In the genomic region with DNA sequence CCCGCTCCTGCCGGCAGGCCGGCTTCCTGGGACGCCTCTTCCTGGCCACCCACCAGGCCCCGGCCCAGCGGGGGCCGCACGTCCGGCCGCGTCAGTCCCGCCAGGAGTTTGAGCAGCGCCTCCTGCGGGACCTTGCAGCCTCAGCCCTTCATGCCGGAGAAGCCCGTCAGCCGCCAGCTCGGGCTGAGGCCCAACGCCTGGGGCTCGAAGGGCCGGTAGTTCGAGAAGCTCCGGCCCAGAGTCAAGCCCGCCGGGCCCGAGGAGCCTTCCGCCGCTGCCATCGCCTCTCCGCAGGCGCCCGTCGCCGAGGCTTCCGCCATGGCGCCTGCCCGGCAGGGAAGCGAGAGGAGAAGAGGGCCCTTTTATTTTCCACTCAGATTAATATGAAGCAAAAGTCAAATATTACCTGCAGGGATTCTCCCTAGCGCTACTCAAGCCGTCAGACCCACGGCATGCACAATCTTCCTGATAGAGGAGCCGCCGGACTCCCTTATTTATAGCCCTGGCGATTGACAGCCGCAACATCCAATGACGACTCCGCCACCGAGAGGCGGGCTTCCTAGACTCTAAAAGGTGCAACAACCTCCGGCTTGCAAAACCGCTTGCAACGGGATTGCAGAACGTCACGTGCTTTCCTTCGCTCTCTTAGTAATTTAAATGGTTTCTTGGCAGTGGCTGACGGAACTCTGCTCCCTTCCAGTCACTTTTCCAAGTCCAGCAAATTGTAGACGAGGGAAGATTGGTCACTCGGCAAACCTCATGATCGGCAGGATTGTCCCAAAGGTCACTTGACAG, we compare ENCODE assay signal across 8 cellular contexts. TPM values are rescaled to one million over a fixed set of nuclear protein-coding genes. Genes with fewer than 3 reads are reported as not detected.
DNase-seq lines count a peak whose midpoint lies in the region; ATAC-seq lines count a peak whose summit lies in the region.

A gene with protein sequence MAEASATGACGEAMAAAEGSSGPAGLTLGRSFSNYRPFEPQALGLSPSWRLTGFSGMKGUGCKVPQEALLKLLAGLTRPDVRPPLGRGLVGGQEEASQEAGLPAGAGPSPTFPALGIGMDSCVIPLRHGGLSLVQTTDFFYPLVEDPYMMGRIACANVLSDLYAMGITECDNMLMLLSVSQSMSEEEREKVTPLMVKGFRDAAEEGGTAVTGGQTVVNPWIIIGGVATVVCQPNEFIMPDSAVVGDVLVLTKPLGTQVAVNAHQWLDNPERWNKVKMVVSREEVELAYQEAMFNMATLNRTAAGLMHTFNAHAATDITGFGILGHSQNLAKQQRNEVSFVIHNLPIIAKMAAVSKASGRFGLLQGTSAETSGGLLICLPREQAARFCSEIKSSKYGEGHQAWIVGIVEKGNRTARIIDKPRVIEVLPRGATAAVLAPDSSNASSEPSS (minus strand): TSS at position 467 of the 795 bp plus-strand sequence. CDS start 147 bp downstream, at position 320.

- H3K4me3 ChIP-seq in HUES48 (ENCODE audit: low read depth, low read length), result peak within 1 kb of the TSS; percentile 81
- peak within 1 kb of the TSS; percentile 92 for H3K4me3 ChIP-seq in NT2/D1 (ENCODE audit: insufficient read length, low read depth)
- peak within 1 kb of the TSS; percentile 85 for H3K4me3 ChIP-seq in mesodermal cell (ENCODE audit: extremely low read depth, insufficient read depth, low read length, poor library complexity, severe bottlenecking)

- H3K9me3 ChIP-seq in HUES48 (ENCODE audit: control insufficient read depth, insufficient read depth, low read length), result no peaks in the 10 kb centered on the region
- H3K9me3 ChIP-seq in NT2/D1 (ENCODE audit: insufficient read depth, low read length), result peaks cover 10% of the 10 kb centered on the region; the same call in 1 of the 2 replicates
- H3K9me3 ChIP-seq in mesodermal cell (ENCODE audit: control insufficient read depth, low read length), result peaks cover 12% of the 10 kb centered on the region

- H3K27ac ChIP-seq in HUES48 (ENCODE audit: low read depth, low read length), result peak within 1 kb of the TSS; percentile 83
- H3K27ac ChIP-seq in mesodermal cell (ENCODE audit: low read depth, low read length, severe bottlenecking), result peak within 1 kb of the TSS; percentile 85

- 3% methylated on average over 42 to 46 of the region's 59 CpGs for WGBS in mesodermal cell (ENCODE audit: insufficient coverage in 2 of 2), 2 experiments

- in situ Hi-C loops in endometrial microvascular endothelial cells (cut with HindIII; ENCODE audit: inconsistent ontology term, low pct_unique_long_range_greater_than_20kb, low sequenced_read_pairs), result no loop called here

- H3K9ac ChIP-seq in HUES48 (ENCODE audit: low read depth, low read length) (peak within 1 kb of the TSS; percentile 77), NT2/D1 (ENCODE audit: insufficient read length, low read depth) (peak within 1 kb of the TSS; percentile 90)

- ATAC-seq in GM19468 (IDR thresholded peaks at IDR 0.05; ENCODE audit: extremely low read depth, unreplicated experiment), result peak; percentile 63

- DNase-seq in COLO829 (ENCODE audit: low spot score), result peak; percentile 89
- DNase-seq in NT2/D1 (ENCODE audit: low read depth, low spot score), result peak; percentile 95
- DNase-seq in activated CD8-positive, alpha-beta memory T cell treated with anti-CD3 and anti-CD28 coated beads, Interleukin-2, amount 50 U/mL, for 1 hour (ENCODE audit: extremely low read depth), result peak; percentile 73
- DNase-seq in stimulated activated CD8-positive, alpha-beta memory T cell treated with anti-CD3 and anti-CD28 coated beads, Interleukin-15, amount 100 ng/mL, for 4 hours (ENCODE audit: low read depth in 2 of 2), result peak; percentile 87 to 96

- H3K4me1 ChIP-seq in HUES48 (ENCODE audit: control insufficient read depth, insufficient read depth, low read length) (peaks cover 6% of the 10 kb centered on the region), NT2/D1 (ENCODE audit: insufficient read depth, insufficient read length) (peaks cover 6% of the 10 kb centered on the region), mesodermal cell (ENCODE audit: control insufficient read depth, insufficient read depth, low read length, poor library complexity, severe bottlenecking) (no peaks in the 10 kb centered on the region)

- H3K27me3 ChIP-seq in HUES48 (ENCODE audit: control insufficient read depth, insufficient read depth, low read length), result no peaks in the 10 kb centered on the region
- no peaks in the 10 kb centered on the region for H3K27me3 ChIP-seq in NT2/D1 (ENCODE audit: insufficient read depth, insufficient read length)

- H3K36me3 ChIP-seq in HUES48 (ENCODE audit: control insufficient read depth, insufficient read depth, low read length) (peaks cover 6% of the 10 kb centered on the region; the same call in 1 of the 2 replicates), NT2/D1 (ENCODE audit: insufficient read depth, insufficient read length, low read length) (peaks cover 21% of the 10 kb centered on the region), mesodermal cell (ENCODE audit: control insufficient read depth, insufficient read depth, low read length) (peaks cover 20% of the 10 kb centered on the region)

RNA-seq across cellular contexts. Expression of the gene that starts here (rescaled TPM):
- total RNA-seq in endometrial microvascular endothelial cells (ENCODE audit: inconsistent ontology term), result 29.2 TPM
- polyA plus RNA-seq in mesodermal cell (2013, experiment 1 of 2), result 29.3 TPM
- polyA plus RNA-seq in mesodermal cell (2013, experiment 2 of 2), result 25.4 TPM

Comparison
In these comparisons a context has a peak if more than half of its experiments do, and no peak if none do; other contexts are left out.
1. Peak in every context shown above with its lines: DNase-seq, ATAC-seq, H3K4me3 ChIP-seq and H3K27ac ChIP-seq.